25 cellular contexts compared by ENCODE assay signal in genomic region chr15:66985653-66986052, GRCh38.
"Had no signal": no experiment of that assay in that cellular context is flagged by ENCODE, and none has a peak within 500 bp of the region (broad histone marks: within the 10 kb centered on the region; RNA-seq: fewer than 3 reads in every experiment).

No MANE protein-coding gene starts in this region.

- DNase-seq: MV-4-11, NCI-H1048, NCI-H1105, NCI-H1417, NCI-H1436 treated with DMSO at 0.1 percent for 48 hours, NCI-H1694, NCI-H187 treated with DMSO at 0.1 percent for 48 hours, NCI-H2029 treated with DMSO at 0.1 percent for 48 hours, NCI-H2107, NCI-H226, NCI-H446, NCI-H510A, NCI-H524 treated with DMSO at 0.1 percent for 48 hours, NCI-H69, NCI-H774, SHP77, SK-N-SH, SW 1271 had no signal

- H3K4me3 Mint-ChIP-seq: IgD-negative memory B cell had no signal

- H3K4me3 ChIP-seq: K562 had no signal

- H3K27ac ChIP-seq: HL-60, KMS-11, RWPE1 had no signal

- ATAC-seq: K562 had no signal

- H3K9me3 ChIP-seq: SK-N-SH had no signal

- H3K36me3 Mint-ChIP-seq: IgD-negative memory B cell had no signal

- H3K4me2 ChIP-seq: KMS-11, SK-N-SH had no signal

- H3K9me2 ChIP-seq: SK-N-SH had no signal

- H3K27ac Mint-ChIP-seq: IgD-negative memory B cell had no signal

- FAIRE-seq: HTR-8/SVneo, RCC 7860 had no signal

- H3K9ac ChIP-seq: KMS-11, SK-N-SH had no signal
